Comparison of ENCODE assay signal across 10 cellular contexts in the genomic region with DNA sequence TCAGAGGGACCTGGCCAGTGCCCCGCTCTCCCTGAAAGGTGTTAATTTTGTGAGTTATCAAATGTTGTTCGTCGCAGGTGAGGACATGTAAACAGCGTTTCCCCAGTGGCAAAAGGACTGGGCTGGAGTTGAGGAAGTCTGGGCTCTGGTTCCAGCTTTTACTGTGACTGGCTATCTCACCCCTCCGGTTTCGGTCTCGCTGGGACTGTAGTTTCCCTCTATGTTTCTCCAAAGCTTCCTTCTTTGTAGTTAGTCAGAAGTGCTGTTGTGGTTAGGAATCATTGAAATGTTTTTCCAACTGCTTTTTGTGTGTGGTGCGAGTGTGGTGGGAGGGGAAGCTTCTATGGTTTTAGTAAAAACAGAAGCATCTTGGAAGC. TPM values are rescaled to one million over a fixed set of nuclear protein-coding genes. Genes with fewer than 3 reads are reported as not detected.
DNase-seq lines count a peak whose midpoint lies in the region; ATAC-seq and TF ChIP-seq lines count a peak whose summit lies in the region.
"Had no signal": no experiment of that assay in that cellular context is flagged by ENCODE, and none has a peak within 500 bp of the region (broad histone marks: within the 10 kb centered on the region; RNA-seq: fewer than 3 reads in every experiment).

No MANE protein-coding gene starts in this region.

- H3K27ac ChIP-seq in SJSA1 (peak overlapping the region; percentile 28; the same call in 1 of the 2 replicates), osteoblast (ENCODE audit: low read depth, low read length) (peak overlapping the region; percentile 54), RWPE1 (no peak overlapping the region)

- TF ChIP-seq CTCF in Calu3 (IDR thresholded peaks at IDR 0.05; ENCODE audit: unreplicated experiment) = no peak
- TF ChIP-seq CTCF in osteoblast (IDR thresholded peaks at IDR 0.05; ENCODE audit: extremely low read depth, low read depth, low read length) = no peak
- no peak for TF ChIP-seq CTCF in RWPE1 (conservative IDR thresholded peaks at IDR 0.05; ENCODE audit: low read depth)

- H3K36me3 Mint-ChIP-seq in Calu3 (ENCODE audit: insufficient read depth, unreplicated experiment) = peaks cover 54% of the 10 kb centered on the region

- H3K4me1 Mint-ChIP-seq in Calu3 (ENCODE audit: low read depth, unreplicated experiment) = peaks cover 33% of the 10 kb centered on the region

- DNase-seq in Calu3 = peak; percentile 60
- peak; percentile 45 to 55 for DNase-seq in SJSA1 (ENCODE audit: low read depth in 1 of 2, low spot score in 2 of 2)
- DNase-seq in fibroblast of peridontal ligament (ENCODE audit: extremely low read depth) = peak; percentile 63
- DNase-seq in osteoblast (ENCODE audit: insufficient read length, low spot score, missing footprints) = peak; percentile 82
- no peak for DNase-seq in NCI-H748 treated with DMSO at 0.1 percent for 48 hours (lab: John Stamatoyannopoulos, UW)
- DNase-seq in AML-193 (lab: John Stamatoyannopoulos, UW) = no peak
- DNase-seq in RWPE1 (ENCODE audit: low spot score) = no peak
- DNase-seq: activated gamma-delta T cell, SW 1271 had no signal

- peak overlapping the region; percentile 91 for H3K4me2 ChIP-seq in osteoblast (ENCODE audit: insufficient read depth, low read length)

- intact Hi-C loops in Calu3 (cut with micrococcal nuclease; ENCODE audit: unreplicated experiment) = loop anchor here (1.0 to 5.0 kb wide), 4 partner anchors 22 to 119 kb away; no protein-coding TSS in a partner anchor

- H3K27me3 ChIP-seq in SJSA1 (replicated peaks) (no peaks in the 10 kb centered on the region), osteoblast (ENCODE audit: insufficient read depth, low read length) (no peaks in the 10 kb centered on the region)

- H3K27me3 Mint-ChIP-seq in Calu3 (ENCODE audit: unreplicated experiment) = no peaks in the 10 kb centered on the region

- peak overlapping the region; percentile 89 for H3K27ac Mint-ChIP-seq in Calu3 (ENCODE audit: unreplicated experiment)

- H3K4me3 Mint-ChIP-seq in Calu3 (ENCODE audit: low read depth, unreplicated experiment) = peak overlapping the region; percentile 81

- H2AFZ ChIP-seq in osteoblast (ENCODE audit: low read length) = peak overlapping the region; percentile 77

- H3K79me2 ChIP-seq in osteoblast (ENCODE audit: insufficient read depth, low read length) = no peaks in the 10 kb centered on the region

- H3K36me3 ChIP-seq in SJSA1 = no peaks in the 10 kb centered on the region
- H3K36me3 ChIP-seq in osteoblast (ENCODE audit: insufficient read depth, low read length) = no peaks in the 10 kb centered on the region

- no peaks in the 10 kb centered on the region for H3K9me3 ChIP-seq in SJSA1 (replicated peaks)
- H3K9me3 ChIP-seq in osteoblast (ENCODE audit: low read depth, low read length) = no peaks in the 10 kb centered on the region

- POLR2A ChIA-PET in RWPE1 (lab: Yijun Ruan, JAX; ENCODE audit: low non-redundant PET) = no interaction called here

- H3K9me3 Mint-ChIP-seq in Calu3 (ENCODE audit: low read depth, unreplicated experiment) = no peaks in the 10 kb centered on the region

- no peaks in the 10 kb centered on the region for H4K20me1 ChIP-seq in osteoblast (ENCODE audit: insufficient read depth, low read length)

- BruUV-seq in Calu3 (replicated peaks; lab: Mats Ljungman, UMichigan) = no TSS peak

- H3K4me3 ChIP-seq in SJSA1 (peak overlapping the region; percentile 42), osteoblast (ENCODE audit: insufficient read depth, low read length) (peak overlapping the region; percentile 73)

- H3K4me1 ChIP-seq in SJSA1 (replicated peaks) = peaks cover 30% of the 10 kb centered on the region
- H3K4me1 ChIP-seq in osteoblast (ENCODE audit: insufficient read depth, low read length) = peaks cover 28% of the 10 kb centered on the region

- CTCF ChIA-PET in Calu3 (lab: Charles Lee) (interaction anchor here (0.6 to 3.8 kb wide), 16 partner anchors 13 to 362 kb away, joined by 3 to 71 read pairs (median 6); no protein-coding TSS in a partner anchor), RWPE1 (lab: Yijun Ruan, JAX) (interaction anchor here (0.6 to 2.6 kb wide), 15 partner anchors 13 to 362 kb away, joined by 3 to 18 read pairs (median 4); no protein-coding TSS in a partner anchor)

- ATAC-seq in HG03196 (IDR thresholded peaks at IDR 0.05; ENCODE audit: unreplicated experiment) = no peak

RNA-seq across cellular contexts. Expression of a gene that starts 1.0 kb away (rescaled TPM):
- total RNA-seq in Calu3 (2022) = 204 and 253 TPM in 2 replicates
- 1.5 and 2.4 TPM in 2 replicates for total RNA-seq in SJSA1 (2014; rRNA removed; shearing (Covaris generic))
- 0.29 and 1.1 TPM in 2 replicates for total RNA-seq in osteoblast

Comparison
In these comparisons a context has a peak if more than half of its experiments do, and no peak if none do; other contexts are left out.
1. DNase-seq: peak in Calu3 (single experiment), SJSA1 (2 of 2), fibroblast of peridontal ligament (single experiment) and osteoblast (single experiment); none in NCI-H748 treated with DMSO at 0.1 percent for 48 hours (single experiment), AML-193 (0 of 2) and RWPE1 (single experiment).
2. RNA of a gene that starts 1.0 kb away (total RNA-seq): 204 to 253 TPM in Calu3; 1.5 to 2.4 TPM in SJSA1 and 0.29 to 1.1 TPM in osteoblast; every median in the first group is over 10 times any median in the second.